21 cellular contexts compared by ENCODE assay signal in genomic region chr12:57019983-57020719, GRCh38. TPM values are rescaled to one million over a fixed set of nuclear protein-coding genes. Genes with fewer than 3 reads are reported as not detected.
"Had no signal": no experiment of that assay in that cellular context is flagged by ENCODE, and none has a peak within 500 bp of the region (broad histone marks: within the 10 kb centered on the region; RNA-seq: fewer than 3 reads in every experiment).

No MANE protein-coding gene starts in this region.

- H3K27me3 ChIP-seq: adrenal gland, right lobe of liver, tibial nerve, vagina had no signal

- H3K36me3 Mint-ChIP-seq: activated CD8-positive, alpha-beta memory T cell treated with anti-CD3 and anti-CD28 coated beads, Interleukin-2, amount 10 ng/mL, durations not matched to agents 7 days and 5 days; natural killer cell treated with Interleukin-12 subunit alpha and Interleukin-12 subunit beta and Interleukin-15 and Interleukin-18, amount 100 ng/mL, for 72 hours; stimulated activated naive B cell treated with anti-CD40 and anti-IgM and Interleukin-4, amounts not matched to agents 10 μg/mL and 1 μg/mL and 100 μg/mL, for 72 hours; WTC11 had no signal

- H3K27ac ChIP-seq: adrenal gland, prostate gland, right lobe of liver, tibial nerve, vagina had no signal

- H3K4me1 Mint-ChIP-seq: activated CD8-positive, alpha-beta memory T cell treated with anti-CD3 and anti-CD28 coated beads, Interleukin-2, amount 10 ng/mL, durations not matched to agents 7 days and 5 days; central memory CD8-positive, alpha-beta T cell had no signal

- ATAC-seq: activated CD8-positive, alpha-beta memory T cell treated with anti-CD3 and anti-CD28 coated beads, Interleukin-2, amount 10 ng/mL, durations not matched to agents 7 days and 5 days; activated T-cell treated with anti-CD3 and anti-CD28 coated beads, Interleukin-2, amount 50 U/mL, for 4 hours; esophagus mucosa; left cardiac atrium; mucosa of descending colon; natural killer cell treated with Interleukin-12 subunit alpha and Interleukin-12 subunit beta and Interleukin-15 and Interleukin-18, amount 100 ng/mL, for 72 hours; right lobe of liver; stimulated activated naive B cell treated with anti-CD40 and anti-IgM and Interleukin-4, amounts not matched to agents 10 μg/mL and 1 μg/mL and 100 μg/mL, for 72 hours; WTC11 had no signal

- DNase-seq: activated CD8-positive, alpha-beta memory T cell treated with anti-CD3 and anti-CD28 coated beads, Interleukin-2, amount 10 ng/mL, durations not matched to agents 7 days and 5 days; activated gamma-delta T cell; activated T-cell treated with anti-CD3 and anti-CD28 coated beads, Interleukin-2, amount 50 U/mL, for 4 hours; adrenal gland; dermis blood vessel endothelial cell; left cardiac atrium; mucosa of descending colon; occipital lobe; right lobe of liver; stimulated activated CD4-positive, alpha-beta T cell treated with anti-CD3 and anti-CD28 coated beads, Interleukin-1b, Interleukin-23, amount 100 ng/mL, for 48 hours; stimulated activated naive B cell treated with anti-CD40 and anti-IgM and Interleukin-4, amounts not matched to agents 10 μg/mL and 1 μg/mL and 100 μg/mL, for 72 hours; T-helper 1 cell had no signal

- H3K36me3 ChIP-seq: adrenal gland, prostate gland, right lobe of liver, tibial nerve, vagina had no signal

- H3K4me3 Mint-ChIP-seq: activated CD8-positive, alpha-beta memory T cell treated with anti-CD3 and anti-CD28 coated beads, Interleukin-2, amount 10 ng/mL, durations not matched to agents 7 days and 5 days; activated T-cell treated with anti-CD3 and anti-CD28 coated beads, Interleukin-2, amount 50 U/mL, for 4 hours; central memory CD8-positive, alpha-beta T cell; natural killer cell treated with Interleukin-12 subunit alpha and Interleukin-12 subunit beta and Interleukin-15 and Interleukin-18, amount 100 ng/mL, for 72 hours; stimulated activated naive B cell treated with anti-CD40 and anti-IgM and Interleukin-4, amounts not matched to agents 10 μg/mL and 1 μg/mL and 100 μg/mL, for 72 hours; WTC11 had no signal

- H3K9me3 Mint-ChIP-seq: activated T-cell treated with anti-CD3 and anti-CD28 coated beads, Interleukin-2, amount 50 U/mL, for 4 hours; central memory CD8-positive, alpha-beta T cell; natural killer cell treated with Interleukin-12 subunit alpha and Interleukin-12 subunit beta and Interleukin-15 and Interleukin-18, amount 100 ng/mL, for 72 hours; stimulated activated naive B cell treated with anti-CD40 and anti-IgM and Interleukin-4, amounts not matched to agents 10 μg/mL and 1 μg/mL and 100 μg/mL, for 72 hours; WTC11 had no signal

- H3K4me1 ChIP-seq: adrenal gland, prostate gland, right lobe of liver, vagina had no signal

- H3K27ac Mint-ChIP-seq: activated CD8-positive, alpha-beta memory T cell treated with anti-CD3 and anti-CD28 coated beads, Interleukin-2, amount 10 ng/mL, durations not matched to agents 7 days and 5 days; natural killer cell treated with Interleukin-12 subunit alpha and Interleukin-12 subunit beta and Interleukin-15 and Interleukin-18, amount 100 ng/mL, for 72 hours; stimulated activated naive B cell treated with anti-CD40 and anti-IgM and Interleukin-4, amounts not matched to agents 10 μg/mL and 1 μg/mL and 100 μg/mL, for 72 hours; WTC11 had no signal

- H3K9me3 ChIP-seq: adrenal gland, mucosa of descending colon, prostate gland, right lobe of liver, tibial nerve, vagina had no signal

- H3K4me3 ChIP-seq: adrenal gland, lung, mucosa of descending colon, prostate gland, right lobe of liver, tibial nerve, vagina had no signal

RNA-seq across cellular contexts. Expression of gene TAC3, which starts 3.8 kb away (rescaled TPM):
- total RNA-seq: activated CD8-positive, alpha-beta memory T cell treated with anti-CD3 and anti-CD28 coated beads, Interleukin-2, amount 10 ng/mL, durations not matched to agents 7 days and 5 days; dermis blood vessel endothelial cell; esophagus mucosa; left cardiac atrium; lung; prostate gland; right lobe of liver; subcutaneous adipose tissue; tibial nerve; vagina had no signal
- polyA plus RNA-seq: lung had no signal

RNA-seq across cellular contexts. Expression of gene MYO1A, which starts 29.8 kb away (rescaled TPM):
- total RNA-seq: dermis blood vessel endothelial cell, occipital lobe had no signal
